In genomic region chr5:132465095-132465707, GRCh38 we compare ENCODE assay signal across 9 cellular contexts. TPM values are rescaled to one million over a fixed set of nuclear protein-coding genes. Genes with fewer than 3 reads are reported as not detected.
DNase-seq lines count a peak whose midpoint lies in the region; ATAC-seq, FAIRE-seq and TF ChIP-seq lines count a peak whose summit lies in the region.
"Had no signal": no experiment of that assay in that cellular context is flagged by ENCODE, and none has a peak within 500 bp of the region (broad histone marks: within the 10 kb centered on the region; RNA-seq: fewer than 3 reads in every experiment).

No MANE protein-coding gene starts in this region.

- peak overlapping the region; percentile 70 to 92 (median 76) for H3K4me3 Mint-ChIP-seq in CD8-positive, alpha-beta memory T cell
- no peak overlapping the region for H3K4me3 Mint-ChIP-seq in osteocyte (ENCODE audit: unreplicated experiment)

- BruUV-seq in endothelial cell of umbilical vein (replicated peaks; lab: Mats Ljungman, UMichigan), result no TSS peak

- H2AFZ ChIP-seq in endothelial cell of umbilical vein (ENCODE audit: low read depth, low read length), result peak overlapping the region; percentile 72

- H3K27me3 ChIP-seq in CD8-positive, alpha-beta memory T cell (ENCODE audit: insufficient read depth, low read length, poor library complexity, severe bottlenecking), result no peaks in the 10 kb centered on the region
- no peaks in the 10 kb centered on the region for H3K27me3 ChIP-seq in endothelial cell of umbilical vein (ENCODE audit: control insufficient read depth in 2 of 2, insufficient read depth in 2 of 2, low read length in 2 of 2)

- no peaks in the 10 kb centered on the region for H3K9me1 ChIP-seq in endothelial cell of umbilical vein (replicated peaks; ENCODE audit: control insufficient read depth, extremely low read depth, insufficient read depth, low read length)

- no peak for DNase-seq in CD8-positive, alpha-beta memory T cell
- peak; percentile 33 for DNase-seq in NAMALWA (ENCODE audit: low spot score)
- DNase-seq in endothelial cell of umbilical vein (ENCODE audit: low read depth, low spot score), result no peak
- DNase-seq in osteocyte (ENCODE audit: extremely low spot score, unreplicated experiment), result no peak
- no peak for DNase-seq in NCI-H226
- DNase-seq in NCI-H510A treated with DMSO at 0.1 percent for 48 hours (lab: John Stamatoyannopoulos, UW), result no peak

- H3K36me3 Mint-ChIP-seq in CD8-positive, alpha-beta memory T cell, result peaks cover 8 to 31% (median 18%) of the 10 kb centered on the region in 3 donors
- H3K36me3 Mint-ChIP-seq in osteocyte (ENCODE audit: unreplicated experiment), result peaks cover 9% of the 10 kb centered on the region

- peaks cover 96 to 100% (median 99%) of the 10 kb centered on the region in 3 donors for H3K4me1 Mint-ChIP-seq in CD8-positive, alpha-beta memory T cell
- peaks cover 86% of the 10 kb centered on the region for H3K4me1 Mint-ChIP-seq in osteocyte (ENCODE audit: unreplicated experiment)

- CTCF ChIA-PET in CD8-positive, alpha-beta memory T cell (lab: Charles Lee), result interaction anchor here (1.0 to 6.1 kb wide), 17 partner anchors 7 to 58 kb away, joined by 3 to 103 read pairs (median 11); partner anchors contain the start of gene IRF1
- CTCF ChIA-PET in endothelial cell of umbilical vein (lab: Charles Lee), result interaction anchor here (0.5 to 5.0 kb wide), 21 partner anchors 9 to 78 kb away, joined by 3 to 30 read pairs (median 6); partner anchors contain the start of gene IRF1

- POLR2A ChIA-PET in CD8-positive, alpha-beta memory T cell (lab: Charles Lee), result interaction anchor here (1.2 to 4.9 kb wide), 8 partner anchors 9 to 96 kb away, joined by 4 to 114 read pairs (median 43); partner anchors contain the start of genes IRF1 and SLC22A5
- POLR2A ChIA-PET in endothelial cell of umbilical vein (lab: Charles Lee), result interaction anchor here (0.8 to 1.4 kb wide), 2 partner anchors 25 to 38 kb away, joined by 3 to 10 read pairs; partner anchors contain the start of gene IRF1

- no peaks in the 10 kb centered on the region for H3K9me3 ChIP-seq in CD8-positive, alpha-beta memory T cell (ENCODE audit: low read length)
- H3K9me3 ChIP-seq in endothelial cell of umbilical vein (replicated peaks; ENCODE audit: control insufficient read depth, insufficient read depth, low read length), result no peaks in the 10 kb centered on the region

- peaks cover 95% of the 10 kb centered on the region for H3K4me1 ChIP-seq in CD8-positive, alpha-beta memory T cell (ENCODE audit: insufficient read depth, low read length)
- H3K4me1 ChIP-seq in endothelial cell of umbilical vein (ENCODE audit: control insufficient read depth, extremely low read depth, insufficient read depth, low read length), result peaks cover 43% of the 10 kb centered on the region

- no peaks in the 10 kb centered on the region for H3K9me3 Mint-ChIP-seq in CD8-positive, alpha-beta memory T cell
- H3K9me3 Mint-ChIP-seq in osteocyte (ENCODE audit: unreplicated experiment), result peaks cover 4% of the 10 kb centered on the region

- peak overlapping the region; percentile 57 for H3K4me3 ChIP-seq in CD8-positive, alpha-beta memory T cell (ENCODE audit: low read length)
- H3K4me3 ChIP-seq in endothelial cell of umbilical vein (replicated peaks in 1 of 3; ENCODE audit: insufficient read depth in 1 of 3, low read depth in 1 of 3, low read length in 3 of 3), result no peak overlapping the region

- peak overlapping the region; percentile 87 to 100 (median 98) for H3K27ac Mint-ChIP-seq in CD8-positive, alpha-beta memory T cell
- H3K27ac Mint-ChIP-seq in osteocyte (ENCODE audit: unreplicated experiment), result peak overlapping the region; percentile 84

- no peak for TF ChIP-seq POLR2A in endothelial cell of umbilical vein (IDR thresholded peaks at IDR 0.05; ENCODE audit: low read depth, low read length)

- no peaks in the 10 kb centered on the region for H3K79me2 ChIP-seq in endothelial cell of umbilical vein (ENCODE audit: control insufficient read depth, insufficient read depth, low read length)

- intact Hi-C loops in endothelial cell of umbilical vein (cut with micrococcal nuclease), result no loop called here

- dilution Hi-C loops in endothelial cell of umbilical vein (cut with MboI; ENCODE audit: extremely low pct_ligation_motif_present, low sequenced_read_pairs), result no loop called here

- H3K36me3 ChIP-seq in CD8-positive, alpha-beta memory T cell (ENCODE audit: insufficient read depth, low read length), result no peaks in the 10 kb centered on the region
- H3K36me3 ChIP-seq in endothelial cell of umbilical vein (ENCODE audit: control insufficient read depth in 2 of 2, extremely low read depth in 1 of 2, insufficient read depth in 2 of 2, low read length in 2 of 2), result no peaks in the 10 kb centered on the region

- no peak overlapping the region for H3K4me2 ChIP-seq in endothelial cell of umbilical vein (ENCODE audit: insufficient read depth, low read length)

- no peak for TF ChIP-seq CTCF in endothelial cell of umbilical vein (IDR thresholded peaks at IDR 0.05; ENCODE audit: extremely low read depth in 1 of 2, insufficient read depth in 1 of 2, low read depth in 1 of 2, low read length in 2 of 2)
- TF ChIP-seq CTCF in osteocyte (IDR thresholded peaks at IDR 0.05), result no peak

- ATAC-seq in GM21381 (IDR thresholded peaks at IDR 0.05; ENCODE audit: unreplicated experiment) (no peak), GM21423 (IDR thresholded peaks at IDR 0.05; ENCODE audit: unreplicated experiment) (no peak)

- H3K27me3 Mint-ChIP-seq in CD8-positive, alpha-beta memory T cell, result no peaks in the 10 kb centered on the region
- H3K27me3 Mint-ChIP-seq in osteocyte (ENCODE audit: unreplicated experiment), result no peaks in the 10 kb centered on the region

- no peak overlapping the region for H3K9ac ChIP-seq in endothelial cell of umbilical vein (replicated peaks; ENCODE audit: extremely low read depth, insufficient read depth, low read length)

- H4K20me1 ChIP-seq in endothelial cell of umbilical vein (replicated peaks; ENCODE audit: control insufficient read depth, extremely low read depth, insufficient read depth, low read length), result no peaks in the 10 kb centered on the region

- H3K27ac ChIP-seq in CD8-positive, alpha-beta memory T cell (ENCODE audit: low read depth, low read length), result peak overlapping the region; percentile 22
- H3K27ac ChIP-seq in endothelial cell of umbilical vein (ENCODE audit: insufficient read depth, low read depth, low read length), result no peak overlapping the region

- FAIRE-seq in endothelial cell of umbilical vein (lab: Jason Lieb, UNC), result no peak
- FAIRE-seq: bronchial epithelial cell had no signal

TF ChIP-seq in endothelial cell of umbilical vein, 7 proteins besides CTCF, POLR2A, EP300 and RAD21:
- TF ChIP-seq MAX (IDR thresholded peaks at IDR 0.05; ENCODE audit: insufficient read depth, insufficient read length), result no peak
- TF ChIP-seq EZH2 (IDR thresholded peaks at IDR 0.05; ENCODE audit: borderline replicate concordance, low read depth, low read length, severe bottlenecking), result no peak
- no peak for TF ChIP-seq MYC (IDR thresholded peaks at IDR 0.05; ENCODE audit: low read depth, low read length)
- TF ChIP-seq JUN (IDR thresholded peaks at IDR 0.05; ENCODE audit: borderline replicate concordance, insufficient read depth, insufficient read length, low read depth), result no peak
- no peak for TF ChIP-seq GATA2 (IDR thresholded peaks at IDR 0.05; ENCODE audit: insufficient read depth, insufficient read length, low read depth, low read length)
- TF ChIP-seq POLR2AphosphoS5 (IDR thresholded peaks at IDR 0.05; ENCODE audit: insufficient read depth, low read depth, low read length), result no peak
- no peak for TF ChIP-seq FOS (IDR thresholded peaks at IDR 0.05; ENCODE audit: borderline replicate concordance, insufficient read depth, low read length)

RNA-seq across cellular contexts. Expression of gene IRF1, which starts 25.4 kb away (rescaled TPM):
- 100 to 1,000 TPM; 115 to 121 TPM for total RNA-seq in CD8-positive, alpha-beta memory T cell
- 204 TPM for polyA plus RNA-seq in CD8-positive, alpha-beta memory T cell
- total RNA-seq in endothelial cell of umbilical vein (17.7 and 28.0 TPM in 2 replicates), osteocyte (50.2 and 58.9 TPM in 2 replicates)
- polyA plus RNA-seq in endothelial cell of umbilical vein, result 10.6 and 12.3 TPM in 2 replicates
- polyA plus RNA-seq in endothelial cell of umbilical vein (2011; cell fraction: cytosol; rRNA removed), result 12.4 and 15.5 TPM in 2 replicates
- 28.0 and 32.5 TPM in 2 replicates for polyA plus RNA-seq in endothelial cell of umbilical vein (2011; cell fraction: nucleus; rRNA removed)
- 13.7 and 15.0 TPM in 2 replicates for polyA plus RNA-seq in endothelial cell of umbilical vein (2012)
- 25.9 and 32.0 TPM in 2 replicates for polyA minus RNA-seq in endothelial cell of umbilical vein
- polyA minus RNA-seq in endothelial cell of umbilical vein (2011; cell fraction: cytosol; rRNA and poly(A)+ RNA removed), result 11.5 TPM
- polyA minus RNA-seq in endothelial cell of umbilical vein (2011; cell fraction: nucleus; rRNA and poly(A)+ RNA removed), result 45.9 and 55.2 TPM in 2 replicates
